Comparison of ENCODE assay signal across 1 cellular context in genomic region chr22:20922141-20922751, GRCh38.
TF ChIP-seq lines count a peak whose summit lies in the region.

No MANE protein-coding gene starts in this region.

TF ChIP-seq in K562, 482 proteins besides CTCF, POLR2A, EP300 and RAD21:
- TF ChIP-seq GABPB2 (CRISPR knock-in tag; conservative IDR thresholded peaks at IDR 0.05) (peak; percentile 86; the same call in 1 of the 2 replicates), E2F1 (CRISPR knock-in tag; IDR thresholded peaks at IDR 0.05) (peak; percentile 28; the same call in 1 of the 2 replicates), ATF3 (IDR thresholded peaks at IDR 0.05) (no peak), ATF3 (CRISPR knock-in tag; conservative IDR thresholded peaks at IDR 0.05) (peak; percentile 49; the same call in 1 of the 2 replicates), SMARCA4 (IDR thresholded peaks at IDR 0.05) (no peak), ZFPM2 (CRISPR knock-in tag; IDR thresholded peaks at IDR 0.05) (peak; percentile 64; the same call in 1 of the 2 replicates), ZNF584 (CRISPR knock-in tag; IDR thresholded peaks at IDR 0.05; ENCODE audit: low read depth) (no peak), RCOR1 (IDR thresholded peaks at IDR 0.05; ENCODE audit: borderline replicate concordance in 1 of 2, low read depth in 2 of 2, low read length in 2 of 2) (peak in 1 of 2 experiments; percentile 65; a peak in 1 of 4 replicates), RBM39 (optimal IDR thresholded peaks at IDR 0.05; ENCODE audit: low read depth, low read length) (no peak), RFX7 (CRISPR knock-in tag; IDR thresholded peaks at IDR 0.05) (peak; percentile 17; the same call in 1 of the 2 replicates), TBL1XR1 (IDR thresholded peaks at IDR 0.05; ENCODE audit: low read length in 2 of 2) (0 out of 4 replicates have a peak, but pooled peaks of 1 of the 2 experiments have one; percentile 4), WHSC1 (IDR thresholded peaks at IDR 0.05; ENCODE audit: low read length) (peak; percentile 19), ZNF24 (IDR thresholded peaks at IDR 0.05) (no peak), UBTF (IDR thresholded peaks at IDR 0.05; ENCODE audit: borderline replicate concordance in 1 of 2, low read depth in 2 of 2, low read length in 2 of 2) (0 out of 4 replicates have a peak, but pooled peaks of 1 of the 2 experiments have one; percentile 44), ZNF253 (CRISPR knock-in tag; conservative IDR thresholded peaks at IDR 0.05) (0 out of 2 replicates have a peak, but pooled peaks have one; percentile 60)
TF ChIP-seq in K562: peak in this region for 10.
